Comparison of ENCODE assay signal across 1 cellular context in the genomic region with DNA sequence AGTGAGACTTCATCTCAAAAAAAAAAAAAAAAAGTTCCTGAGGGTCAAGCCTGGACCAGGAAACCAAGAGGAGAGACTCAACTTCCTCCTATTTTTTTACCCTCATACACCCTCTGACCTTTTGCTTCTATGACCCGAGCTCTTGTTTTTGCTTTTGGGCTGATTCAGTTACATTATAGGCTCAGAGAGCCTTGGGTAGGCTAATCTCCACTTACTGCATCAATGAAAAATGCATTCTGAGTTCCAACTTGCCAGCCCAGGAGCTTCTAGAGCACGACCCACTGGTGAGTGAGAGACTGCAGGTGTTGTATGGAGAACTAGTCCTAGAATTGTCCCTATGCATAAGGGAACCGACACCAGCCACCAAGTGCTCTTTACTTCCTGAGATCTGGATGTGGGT.
TF ChIP-seq lines count a peak whose summit lies in the region.

No MANE protein-coding gene starts in this region.

TF ChIP-seq in IMR-90, 13 proteins besides CTCF, POLR2A, EP300 and RAD21 (continued from another document):
- TF ChIP-seq, protein P1, sequence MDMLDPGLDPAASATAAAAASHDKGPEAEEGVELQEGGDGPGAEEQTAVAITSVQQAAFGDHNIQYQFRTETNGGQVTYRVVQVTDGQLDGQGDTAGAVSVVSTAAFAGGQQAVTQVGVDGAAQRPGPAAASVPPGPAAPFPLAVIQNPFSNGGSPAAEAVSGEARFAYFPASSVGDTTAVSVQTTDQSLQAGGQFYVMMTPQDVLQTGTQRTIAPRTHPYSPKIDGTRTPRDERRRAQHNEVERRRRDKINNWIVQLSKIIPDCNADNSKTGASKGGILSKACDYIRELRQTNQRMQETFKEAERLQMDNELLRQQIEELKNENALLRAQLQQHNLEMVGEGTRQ (IDR thresholded peaks at IDR 0.05; ENCODE audit: low read depth, low read length), result no peak
- TF ChIP-seq RCOR1 (IDR thresholded peaks at IDR 0.05; ENCODE audit: insufficient replicate concordance, low read length), result no peak
- TF ChIP-seq CEBPB (IDR thresholded peaks at IDR 0.05; ENCODE audit: low read depth, low read length), result no peak
- TF ChIP-seq NFE2L2 (IDR thresholded peaks at IDR 0.05; ENCODE audit: low read depth, low read length), result no peak
- no peak for TF ChIP-seq MAZ (IDR thresholded peaks at IDR 0.05; ENCODE audit: borderline replicate concordance, low read depth, low read length)
